Comparison of ENCODE assay signal across 12 cellular contexts in the genomic region with DNA sequence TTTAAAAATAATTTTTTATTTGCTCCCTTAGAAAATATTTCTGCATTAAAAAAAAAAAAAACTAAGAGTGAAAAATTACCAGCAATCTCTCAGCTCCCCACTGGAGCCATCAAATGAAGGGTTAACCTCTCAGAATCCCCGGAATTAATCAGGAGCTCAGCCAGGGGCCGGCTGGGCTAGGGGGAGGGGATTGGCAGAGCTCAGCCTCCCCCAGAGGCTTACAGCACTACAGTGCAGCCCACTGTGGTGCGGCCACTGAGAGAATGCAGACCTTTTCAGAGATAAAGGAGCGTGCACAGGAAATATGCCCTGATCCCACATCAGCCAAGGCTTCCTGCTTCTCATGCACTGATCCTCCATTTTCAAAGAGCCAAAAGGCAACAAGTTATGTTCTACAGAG.
A peak's percentile ranks its signal among the peaks of the same experiment; 100 is the strongest.
DNase-seq lines count a peak whose midpoint lies in the region; ATAC-seq lines count a peak whose summit lies in the region.
"Had no signal": no experiment of that assay in that cellular context is flagged by ENCODE, and none has a peak within 500 bp of the region (broad histone marks: within the 10 kb centered on the region; RNA-seq: fewer than 3 reads in every experiment).

No MANE protein-coding gene starts in this region.

- H3K27me3 Mint-ChIP-seq in naive thymus-derived CD8-positive, alpha-beta T cell: peaks cover 1 to 26% (median 5%) of the 10 kb centered on the region in 5 donors
- H3K27me3 Mint-ChIP-seq: IgD-negative memory B cell had no signal

- no peaks in the 10 kb centered on the region for H3K9me3 Mint-ChIP-seq in naive thymus-derived CD8-positive, alpha-beta T cell

- H3K36me3 Mint-ChIP-seq in naive thymus-derived CD8-positive, alpha-beta T cell: no peaks in the 10 kb centered on the region
- H3K36me3 Mint-ChIP-seq: IgD-negative memory B cell had no signal

- no peak for ATAC-seq in HG03139 (IDR thresholded peaks at IDR 0.05; ENCODE audit: unreplicated experiment)
- ATAC-seq in naive thymus-derived CD8-positive, alpha-beta T cell: no peak

- no peak overlapping the region for H3K4me3 Mint-ChIP-seq in naive thymus-derived CD8-positive, alpha-beta T cell
- H3K4me3 Mint-ChIP-seq: IgD-negative memory B cell had no signal

- POLR2A ChIA-PET in naive thymus-derived CD8-positive, alpha-beta T cell (lab: Charles Lee): no interaction called here

- peaks cover 0 to under 1% (median 0%) of the 10 kb centered on the region in 4 donors for H3K4me1 Mint-ChIP-seq in naive thymus-derived CD8-positive, alpha-beta T cell
- H3K4me1 Mint-ChIP-seq: IgD-negative memory B cell had no signal

- H3K27ac Mint-ChIP-seq in naive thymus-derived CD8-positive, alpha-beta T cell: no peak overlapping the region
- H3K27ac Mint-ChIP-seq: IgD-negative memory B cell had no signal

- DNase-seq in Ammon's horn (ENCODE audit: low spot score) (peak; percentile 31), NCI-H524 (lab: John Stamatoyannopoulos, UW) (peak; percentile 81 to 92), islet precursor cell (peak; percentile 92), inferior parietal cortex (ENCODE audit: extremely low spot score) (no peak)
- no peak for DNase-seq in central memory CD4-positive, alpha-beta T cell
- no peak for DNase-seq in naive thymus-derived CD8-positive, alpha-beta T cell
- DNase-seq: activated gamma-delta T cell, hippocampal formation, stomach had no signal

- H3K27ac ChIP-seq in cingulate gyrus (ENCODE audit: low read depth, low read length): peak overlapping the region; percentile 26
- H3K27ac ChIP-seq: stomach had no signal

Comparison
In these comparisons a context has a peak if more than half of its experiments do, and no peak if none do; other contexts are left out.
1. DNase-seq: peak in Ammon's horn (single experiment), NCI-H524 (2 of 2) and islet precursor cell (single experiment); none in central memory CD4-positive, alpha-beta T cell (single experiment), inferior parietal cortex (single experiment) and naive thymus-derived CD8-positive, alpha-beta T cell (0 of 10).